ENCODE assay signal across 8 cellular contexts in the genomic region with DNA sequence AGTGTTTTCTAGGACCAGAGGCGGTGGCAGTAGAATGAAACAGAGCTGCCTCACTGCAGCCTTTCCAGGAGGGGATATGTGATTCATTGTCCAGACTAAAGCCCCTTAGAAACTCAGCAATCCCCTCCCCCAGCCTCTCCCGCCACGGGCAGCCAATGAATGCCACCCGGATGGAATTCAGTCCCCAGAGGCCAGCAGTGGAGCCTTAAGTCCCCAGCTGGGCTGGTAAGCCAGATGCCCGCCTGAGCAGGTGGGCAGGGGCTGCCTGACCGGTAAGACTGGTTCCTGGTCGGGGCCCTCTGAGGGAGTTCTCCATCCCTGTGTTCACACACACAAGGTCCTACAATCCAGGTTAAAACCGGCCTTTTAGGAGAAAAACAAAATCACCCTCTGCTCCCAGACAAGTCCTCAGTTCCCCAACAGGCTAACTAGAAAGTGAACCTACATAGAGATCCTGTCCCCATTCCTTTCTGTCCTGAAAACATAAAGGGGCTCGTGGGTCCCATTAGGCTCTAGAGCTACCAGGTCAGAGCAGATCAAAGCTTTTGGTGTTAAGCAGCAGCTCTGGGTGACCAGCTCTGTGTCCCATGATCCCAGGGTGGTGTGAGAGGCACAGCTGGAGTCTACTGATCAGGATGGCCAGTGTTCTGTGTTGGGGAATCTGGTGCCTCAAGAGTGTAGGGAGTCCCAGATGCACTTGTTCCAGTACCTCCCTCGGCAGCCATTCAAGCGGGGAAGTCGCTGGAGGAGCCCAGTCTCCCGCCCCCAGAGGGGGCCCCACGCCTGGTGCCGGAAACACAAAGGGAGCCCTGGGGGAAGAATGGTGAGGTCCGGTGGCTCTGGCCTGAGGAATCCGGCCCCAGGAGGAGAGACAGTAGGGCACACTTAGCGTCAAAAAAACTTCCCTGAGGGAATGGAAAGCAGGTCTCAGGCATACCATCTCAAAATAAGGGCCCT. TPM values are rescaled to one million over a fixed set of nuclear protein-coding genes. Genes with fewer than 3 reads are reported as not detected.
DNase-seq lines count a peak whose midpoint lies in the region; ATAC-seq and TF ChIP-seq lines count a peak whose summit lies in the region.

No MANE protein-coding gene starts in this region.

- peak overlapping the region; percentile 89 for H3K4me3 Mint-ChIP-seq in T-helper 17 cell
- peak overlapping the region; percentile 78 to 87 for H3K4me3 Mint-ChIP-seq in effector memory CD8-positive, alpha-beta T cell
- peak overlapping the region; percentile 84 to 93 (median 89) for H3K4me3 Mint-ChIP-seq in naive B cell

- no peak for TF ChIP-seq CTCF in uterus (IDR thresholded peaks at IDR 0.05)

- H3K9me3 Mint-ChIP-seq in effector memory CD8-positive, alpha-beta T cell = no peaks in the 10 kb centered on the region
- no peaks in the 10 kb centered on the region for H3K9me3 Mint-ChIP-seq in naive B cell

- H3K27ac ChIP-seq in uterus = peak overlapping the region; percentile 90 to 93

- intact Hi-C loops in uterus (cut with DNase I; ENCODE audit: low total_unique reads) = no loop called here

- no peak overlapping the region for H3K4me3 ChIP-seq in uterus

- no peak for TF ChIP-seq POLR2A in uterus (IDR thresholded peaks at IDR 0.05)

- no peak for ATAC-seq in T-helper 17 cell
- ATAC-seq in effector memory CD8-positive, alpha-beta T cell (replicated peaks) = no peak
- ATAC-seq in naive B cell (ENCODE audit: low read depth in 2 of 2) = no peak
- ATAC-seq in GM21360 (IDR thresholded peaks at IDR 0.05; ENCODE audit: unreplicated experiment) = no peak

- H3K27me3 Mint-ChIP-seq in T-helper 17 cell (no peaks in the 10 kb centered on the region), naive B cell (no peaks in the 10 kb centered on the region)
- H3K27me3 Mint-ChIP-seq in effector memory CD8-positive, alpha-beta T cell = no peaks in the 10 kb centered on the region

- H3K36me3 ChIP-seq in uterus = no peaks in the 10 kb centered on the region

- H3K4me1 Mint-ChIP-seq in T-helper 17 cell (peaks cover 50% of the 10 kb centered on the region), naive B cell (peaks cover 55 to 76% (median 68%) of the 10 kb centered on the region in 3 donors)
- peaks cover 58 to 67% of the 10 kb centered on the region in 2 donors for H3K4me1 Mint-ChIP-seq in effector memory CD8-positive, alpha-beta T cell (ENCODE audit: low read depth in 2 of 2)

- peak overlapping the region; percentile 88 for H3K27ac Mint-ChIP-seq in T-helper 17 cell
- H3K27ac Mint-ChIP-seq in effector memory CD8-positive, alpha-beta T cell = peak overlapping the region; percentile 91 to 93
- peak overlapping the region; percentile 83 to 98 (median 95) for H3K27ac Mint-ChIP-seq in naive B cell

- peaks cover 0 to 27% of the 10 kb centered on the region in 2 donors for H3K4me1 ChIP-seq in uterus

- H3K27me3 ChIP-seq in uterus = no peaks in the 10 kb centered on the region

- no peaks in the 10 kb centered on the region for H3K9me3 ChIP-seq in T-helper 17 cell (ENCODE audit: control insufficient read depth, low read length, poor library complexity, severe bottlenecking)
- H3K9me3 ChIP-seq in uterus = no peaks in the 10 kb centered on the region

- DNase-seq in CMK (ENCODE audit: low read depth) (peak; percentile 41), HT-29 (ENCODE audit: low spot score) (peak; percentile 87), T-helper 17 cell (no peak), naive B cell (no peak), uterus (peak in 1 of 2 donors; percentile 40), HCEC 1CT (no peak)
- DNase-seq in effector memory CD8-positive, alpha-beta T cell = no peak

- H3K36me3 Mint-ChIP-seq in T-helper 17 cell (ENCODE audit: low read depth) (peaks cover 2% of the 10 kb centered on the region), naive B cell (peaks cover 0 to 14% of the 10 kb centered on the region in 2 donors)
- peaks cover 45% of the 10 kb centered on the region for H3K36me3 Mint-ChIP-seq in effector memory CD8-positive, alpha-beta T cell (ENCODE audit: insufficient read depth)

RNA-seq across cellular contexts. Expression of gene PATZ1, which starts 2.6 kb away (rescaled TPM):
- 42.8 and 44.2 TPM in 2 replicates for total RNA-seq in HT-29 (2014; rRNA removed; shearing (Covaris generic))
- total RNA-seq in T-helper 17 cell (10 to 100 TPM; 35.0 to 38.9 TPM), uterus (10 to 100 TPM in 3 of 4 donors, 1 to 10 TPM in 1; 9.2 to 38.8 (median 25.1) TPM)
- polyA plus RNA-seq in naive B cell (ENCODE audit: low read depth in 6 of 6) = 10 to 100 TPM; 13.3 to 24.9 (median 15.1) TPM

RNA-seq across cellular contexts. Expression of gene PIK3IP1, which starts 51.2 kb away (rescaled TPM):
- 1.6 and 2.3 TPM in 2 replicates for total RNA-seq in HT-29 (2014; rRNA removed; shearing (Covaris generic))
- total RNA-seq in T-helper 17 cell (100 to 1,000 TPM; 388 to 426 TPM), uterus (10 to 100 TPM; 12.7 to 35.1 (median 24.7) TPM)
- polyA plus RNA-seq in naive B cell (ENCODE audit: low read depth in 6 of 6) = 100 to 1,000 TPM; 107 to 235 (median 181) TPM

RNA-seq across cellular contexts. Expression of gene DRG1, which starts 55.9 kb away (rescaled TPM):
- 17.4 and 28.8 TPM in 2 replicates for total RNA-seq in HT-29 (2014; rRNA removed; shearing (Covaris generic))
- total RNA-seq in T-helper 17 cell (10 to 100 TPM; 33.2 to 50.9 TPM), uterus (10 to 100 TPM in 3 of 4 donors, 1 to 10 TPM in 1; 9.2 to 98.2 (median 40.9) TPM)
- 100 to 1,000 TPM in 4 of 6 donors, 10 to 100 TPM in 2; 91.4 to 118 (median 110) TPM for polyA plus RNA-seq in naive B cell (ENCODE audit: low read depth in 6 of 6)

Comparison
In these comparisons a context has a peak if more than half of its experiments do, and no peak if none do; other contexts are left out.
1. DNase-seq: peak in CMK (single experiment) and HT-29 (single experiment); none in T-helper 17 cell (0 of 3), effector memory CD8-positive, alpha-beta T cell (0 of 3), naive B cell (single experiment) and HCEC 1CT (single experiment).
2. RNA of gene PIK3IP1, which starts 51.2 kb away (total RNA-seq): 388 to 426 TPM in T-helper 17 cell; 12.7 to 35.1 TPM in uterus and 1.6 to 2.3 TPM in HT-29; every median in the first group is over 10 times any median in the second.
3. Peak in every context shown above with its lines, with median percentiles within 50 percentile points of each other: H3K27ac Mint-ChIP-seq and H3K4me3 Mint-ChIP-seq.